18 cellular contexts compared by ENCODE assay signal in the genomic region with DNA sequence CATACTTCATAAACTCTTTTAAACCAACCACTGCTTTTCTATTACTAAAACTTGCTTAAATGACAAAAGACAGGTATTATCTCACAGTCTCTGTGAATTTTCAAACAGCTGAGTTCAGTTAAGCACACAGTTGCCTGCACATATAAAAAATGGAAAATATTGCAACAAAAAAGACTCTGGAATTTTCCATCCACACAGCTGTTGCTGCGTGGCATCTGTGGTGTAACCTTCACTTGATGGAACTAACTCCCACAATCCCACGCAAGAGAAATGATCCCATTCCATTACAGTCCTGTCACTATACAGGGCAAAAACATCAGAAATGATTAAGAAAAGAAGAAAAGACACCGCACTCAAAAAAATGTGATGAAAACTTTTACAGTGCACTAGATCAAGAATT.
"Had no signal": no experiment of that assay in that cellular context is flagged by ENCODE, and none has a peak within 500 bp of the region (broad histone marks: within the 10 kb centered on the region; RNA-seq: fewer than 3 reads in every experiment).

No MANE protein-coding gene starts in this region.

- H3K27ac ChIP-seq: Peyer's patch had no signal

- H3K27me3 Mint-ChIP-seq: activated CD8-positive, alpha-beta T cell treated with anti-CD3 and anti-CD28 coated beads for 36 hours had no signal

- H3K27me3 ChIP-seq: Peyer's patch had no signal

- DNase-seq: activated CD4-positive, alpha-beta T cell treated with anti-CD3 and anti-CD28 coated beads for 4 hours; activated CD8-positive, alpha-beta memory T cell treated with anti-CD3 and anti-CD28 coated beads, Interleukin-2, amount 50 U/mL, for 4 hours; activated CD8-positive, alpha-beta T cell treated with anti-CD3 and anti-CD28 coated beads for 36 hours; activated naive CD4-positive, alpha-beta T cell treated with anti-CD3 and anti-CD28 coated beads, Interleukin-2, amount 50 U/mL, for 16 hours; Kasumi-1; KBM-7; MV-4-11; NCI-H1092 treated with DMSO at 0.1 percent for 48 hours; NCI-H1417 treated with DMSO at 0.1 percent for 48 hours; NCI-H1694; NCI-H2029 treated with DMSO at 0.1 percent for 48 hours; NCI-H345; NCI-H510A; NCI-H526 treated with DMSO at 0.1 percent for 48 hours; Peyer's patch; SHP77 treated with DMSO at 0.1 percent for 48 hours had no signal

- H3K4me3 ChIP-seq: Peyer's patch had no signal

- H3K4me3 Mint-ChIP-seq: activated CD8-positive, alpha-beta T cell treated with anti-CD3 and anti-CD28 coated beads for 36 hours; T-helper 1 cell treated with Interleukin-12 subunit alpha and Interleukin-12 subunit beta and Interleukin-4 antibody, amounts not matched to agents 30 μg/mL and 1 μg/mL, for 36 hours had no signal

- H3K9me3 ChIP-seq: Peyer's patch had no signal

- H3K4me1 ChIP-seq: Peyer's patch had no signal

- H3K9me3 Mint-ChIP-seq: activated CD8-positive, alpha-beta T cell treated with anti-CD3 and anti-CD28 coated beads for 36 hours; T-helper 1 cell treated with Interleukin-12 subunit alpha and Interleukin-12 subunit beta and Interleukin-4 antibody, amounts not matched to agents 30 μg/mL and 1 μg/mL, for 36 hours had no signal

- ATAC-seq: activated CD4-positive, CD25-positive, alpha-beta regulatory T cell treated with anti-CD3 and anti-CD28 coated beads, Interleukin-2, amount 50 U/mL, for 24 hours; activated CD8-positive, alpha-beta T cell treated with anti-CD3 and anti-CD28 coated beads for 36 hours had no signal

- H3K36me3 ChIP-seq: Peyer's patch had no signal

- H3K27ac Mint-ChIP-seq: activated CD8-positive, alpha-beta T cell treated with anti-CD3 and anti-CD28 coated beads for 36 hours; T-helper 1 cell treated with Interleukin-12 subunit alpha and Interleukin-12 subunit beta and Interleukin-4 antibody, amounts not matched to agents 30 μg/mL and 1 μg/mL, for 36 hours had no signal
